In the genomic region with DNA sequence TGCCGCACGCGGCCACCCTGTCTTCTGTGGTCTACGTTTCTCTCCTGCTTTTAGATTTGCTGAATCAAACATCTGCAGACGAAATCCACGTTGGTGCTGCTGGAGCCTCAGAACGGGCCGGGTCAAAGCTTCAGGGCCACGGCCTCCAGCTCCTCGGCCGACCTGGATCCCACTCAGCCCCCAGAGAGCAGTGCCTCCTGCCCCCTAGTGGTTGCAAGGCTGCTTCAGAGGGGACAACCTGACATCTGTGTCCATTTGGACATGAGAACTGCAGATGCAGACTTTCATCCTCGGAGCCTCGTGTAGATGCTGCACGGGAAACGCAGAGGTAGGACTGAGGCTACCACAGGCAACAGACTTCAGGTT, we compare ENCODE assay signal across 9 cellular contexts. TPM values are rescaled to one million over a fixed set of nuclear protein-coding genes. Genes with fewer than 3 reads are reported as not detected.
DNase-seq lines count a peak whose midpoint lies in the region; ATAC-seq and TF ChIP-seq lines count a peak whose summit lies in the region.
"Had no signal": no experiment of that assay in that cellular context is flagged by ENCODE, and none has a peak within 500 bp of the region (broad histone marks: within the 10 kb centered on the region; RNA-seq: fewer than 3 reads in every experiment).

No MANE protein-coding gene starts in this region.

- peak; percentile 17 for DNase-seq in activated T-cell treated with anti-CD3 and anti-CD28 coated beads for 1 hour (ENCODE audit: low read depth)
- DNase-seq in activated T-cell treated with anti-CD3 and anti-CD28 coated beads for 4 hours: no peak
- DNase-seq in PC-3: peak; percentile 24
- DNase-seq in erythroblast (lab: John Stamatoyannopoulos, UW): peak; percentile 27 to 31
- no peak for DNase-seq in neuronal stem cell (ENCODE audit: low spot score)

- H3K27me3 ChIP-seq in PC-3 (ENCODE audit: low read length): no peaks in the 10 kb centered on the region
- no peaks in the 10 kb centered on the region for H3K27me3 ChIP-seq in neuronal stem cell (ENCODE audit: control insufficient read depth in 3 of 3, insufficient read depth in 3 of 3, low read depth in 1 of 3, low read length in 3 of 3)

- intact Hi-C loops in PC-3 (cut with micrococcal nuclease): no loop called here

- POLR2A ChIA-PET in PC-3 (lab: Charles Lee; ENCODE audit: unreplicated experiment): no interaction called here

- ATAC-seq in PC-3 (no peak), GM21423 (IDR thresholded peaks at IDR 0.05; ENCODE audit: unreplicated experiment) (no peak), GM21576 (IDR thresholded peaks at IDR 0.05; ENCODE audit: unreplicated experiment) (no peak), HG03139 (IDR thresholded peaks at IDR 0.05; ENCODE audit: unreplicated experiment) (no peak)

- H3K4me2 ChIP-seq in PC-3 (ENCODE audit: low read length) (no peak overlapping the region), neuronal stem cell (ENCODE audit: insufficient read depth, low read length, poor library complexity, severe bottlenecking) (no peak overlapping the region)

- no peak overlapping the region for H2AFZ ChIP-seq in PC-3 (ENCODE audit: low read length)
- no peak overlapping the region for H2AFZ ChIP-seq in neuronal stem cell (ENCODE audit: low read length)

- H2BK12ac ChIP-seq in neuronal stem cell (ENCODE audit: low read length): no peak overlapping the region

- H3K4me3 ChIP-seq in PC-3 (ENCODE audit: low read length) (no peak overlapping the region), neuronal stem cell (ENCODE audit: low read length in 2 of 2) (no peak overlapping the region)

- peak overlapping the region; percentile 93 for H2BK5ac ChIP-seq in neuronal stem cell (ENCODE audit: low read length)

- no peaks in the 10 kb centered on the region for H3K9me2 ChIP-seq in PC-3 (replicated peaks; ENCODE audit: low read length)

- no peak for TF ChIP-seq POLR2A in erythroblast (IDR thresholded peaks at IDR 0.05; ENCODE audit: low read length)

- peaks cover 11% of the 10 kb centered on the region for H3K79me1 ChIP-seq in neuronal stem cell (ENCODE audit: low read depth, low read length)

- H3K23ac ChIP-seq in neuronal stem cell (ENCODE audit: low read depth, low read length, poor library complexity): peak overlapping the region; percentile 73

- H2AK5ac ChIP-seq in neuronal stem cell (ENCODE audit: low read depth, low read length): peak overlapping the region; percentile 97

- no TSS peak for BruUV-seq in PC-3 (replicated peaks; lab: Mats Ljungman, UMichigan)

- no CpG with 5 or more reads among the region's 15 CpGs for WGBS in neuronal stem cell (ENCODE audit: extremely low coverage in 2 of 2, insufficient read length in 2 of 2, insufficient replicate concordance in 1 of 2), 2 donors

- no peaks in the 10 kb centered on the region for H3F3A ChIP-seq in PC-3 (ENCODE audit: low read length, unreplicated experiment)

- H2BK15ac ChIP-seq in neuronal stem cell (ENCODE audit: low read length): no peak overlapping the region

- H3K14ac ChIP-seq in neuronal stem cell (ENCODE audit: low read length): no peak overlapping the region

- peak; percentile 70 for TF ChIP-seq CTCF in PC-3 (conservative IDR thresholded peaks at IDR 0.05; ENCODE audit: low read depth, low read length)

- CTCF ChIA-PET in PC-3 (lab: Charles Lee): no interaction called here

- peak overlapping the region; percentile 48 for H3K18ac ChIP-seq in neuronal stem cell (ENCODE audit: low read length)

- no peak overlapping the region for H2BK120ac ChIP-seq in neuronal stem cell (ENCODE audit: low read depth, low read length)

- H3K79me2 ChIP-seq in PC-3 (ENCODE audit: low read length): no peaks in the 10 kb centered on the region

- no peak overlapping the region for H4K8ac ChIP-seq in neuronal stem cell (ENCODE audit: low read depth, low read length)

- no peaks in the 10 kb centered on the region; the same call in 1 of the 2 replicates for H4K20me1 ChIP-seq in PC-3 (ENCODE audit: low read length)

- no peak overlapping the region for H4K91ac ChIP-seq in neuronal stem cell (ENCODE audit: low read depth, low read length, poor library complexity)

- H3K9ac ChIP-seq in PC-3 (ENCODE audit: low read length) (no peak overlapping the region), neuronal stem cell (ENCODE audit: low read depth, low read length, poor library complexity) (no peak overlapping the region)

- H3K9me3 ChIP-seq in PC-3 (ENCODE audit: low read length) (no peaks in the 10 kb centered on the region), neuronal stem cell (replicated peaks in 1 of 2; ENCODE audit: control insufficient read depth in 2 of 2, insufficient read depth in 1 of 2, low read depth in 1 of 2, low read length in 2 of 2) (peaks cover 0 to 11% of the 10 kb centered on the region in 2 donors)

- H3K36me3 ChIP-seq in PC-3 (ENCODE audit: low read depth, low read length) (peaks cover 55% of the 10 kb centered on the region), neuronal stem cell (replicated peaks in 1 of 2; ENCODE audit: control insufficient read depth in 2 of 2, insufficient read depth in 2 of 2, low read length in 2 of 2) (peaks cover 55 to 64% of the 10 kb centered on the region in 2 donors)

- H3K4me1 ChIP-seq in PC-3 (ENCODE audit: insufficient read depth, low read length) (peaks cover 4% of the 10 kb centered on the region; the same call in 1 of the 2 replicates), neuronal stem cell (ENCODE audit: control insufficient read depth in 2 of 2, insufficient read depth in 1 of 2, low read depth in 1 of 2, low read length in 2 of 2) (peaks cover 0 to 9% of the 10 kb centered on the region in 2 donors)

- H3K27ac ChIP-seq in PC-3 (ENCODE audit: low read length) (no peak overlapping the region), neuronal stem cell (replicated peaks; ENCODE audit: low read length) (no peak overlapping the region)

- H3K4ac ChIP-seq in neuronal stem cell (ENCODE audit: low read length): no peak overlapping the region

RNA-seq across cellular contexts. Expression of gene SLC6A3, which starts 23.0 kb away (rescaled TPM):
- total RNA-seq in PC-3 (2014; rRNA removed): not detected in 2 replicates
- 0.26 TPM for polyA plus RNA-seq in neuronal stem cell (2013, experiment 1 of 2)
- polyA plus RNA-seq in neuronal stem cell (2013, experiment 2 of 2): 0.15 TPM
- total RNA-seq: renal cortical epithelial cell had no signal

RNA-seq across cellular contexts. Expression of gene LPCAT1, which starts 55.5 kb away (rescaled TPM):
- total RNA-seq in PC-3 (2014; rRNA removed): 121 and 144 TPM in 2 replicates
- polyA plus RNA-seq in neuronal stem cell (2013, experiment 1 of 2): 92.2 TPM
- polyA plus RNA-seq in neuronal stem cell (2013, experiment 2 of 2): 93.4 TPM

Comparison
In these comparisons a context has a peak if more than half of its experiments do, and no peak if none do; other contexts are left out.
1. DNase-seq: peak in activated T-cell treated with anti-CD3 and anti-CD28 coated beads for 1 hour (single experiment), PC-3 (single experiment) and erythroblast (2 of 2); none in activated T-cell treated with anti-CD3 and anti-CD28 coated beads for 4 hours (single experiment) and neuronal stem cell (single experiment).